10 cellular contexts compared by ENCODE assay signal in the genomic region with DNA sequence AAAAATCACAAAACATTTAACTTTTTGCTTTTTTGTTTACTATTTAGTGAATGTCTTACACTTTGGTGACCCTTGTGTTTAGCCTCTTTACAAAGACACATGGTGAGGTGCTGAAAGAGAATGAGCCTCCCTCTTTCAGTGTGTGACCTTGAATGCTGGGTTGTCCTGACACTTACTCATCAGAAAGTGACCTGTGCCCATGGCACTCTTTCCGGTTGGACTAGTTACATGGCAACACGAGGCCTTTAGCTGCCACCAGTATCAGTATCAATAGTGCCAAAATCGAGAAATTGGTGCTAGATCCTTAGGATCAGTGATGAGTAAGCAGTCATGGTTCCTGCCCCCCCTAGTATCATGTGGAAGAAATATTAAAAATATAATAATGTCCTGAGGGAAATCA. TPM values are rescaled to one million over a fixed set of nuclear protein-coding genes. Genes with fewer than 3 reads are reported as not detected.
A peak's percentile ranks its signal among the peaks of the same experiment; 100 is the strongest.
DNase-seq lines count a peak whose midpoint lies in the region; ATAC-seq and TF ChIP-seq lines count a peak whose summit lies in the region.
"Had no signal": no experiment of that assay in that cellular context is flagged by ENCODE, and none has a peak within 500 bp of the region (broad histone marks: within the 10 kb centered on the region; RNA-seq: fewer than 3 reads in every experiment).

No MANE protein-coding gene starts in this region.

- H3K36me3 ChIP-seq in mesenchymal stem cell (ENCODE audit: control insufficient read depth in 1 of 2, insufficient read depth in 2 of 2, low read depth in 1 of 2, low read length in 2 of 2): peaks cover 10% of the 10 kb centered on the region in 2 experiments
- H3K36me3 ChIP-seq: uterus had no signal

- H3K27me3 Mint-ChIP-seq in activated T-helper 1 cell treated with anti-CD3 and anti-CD28 coated beads, Interleukin-12 subunit alpha, Interleukin-12 subunit beta, Interleukin-2, Interleukin-4 antibody, amounts not matched to agents 30 ng/mL and 10 ng/mL and 1 ng/mL, durations not matched to agents 14 hours and 24 hours and 36 hours (ENCODE audit: insufficient read depth): no peaks in the 10 kb centered on the region
- no peaks in the 10 kb centered on the region for H3K27me3 Mint-ChIP-seq in type B pancreatic cell

- H3K4me3 Mint-ChIP-seq in activated T-helper 1 cell treated with anti-CD3 and anti-CD28 coated beads, Interleukin-12 subunit alpha, Interleukin-12 subunit beta, Interleukin-2, Interleukin-4 antibody, amounts not matched to agents 30 ng/mL and 10 ng/mL and 1 ng/mL, durations not matched to agents 14 hours and 24 hours and 36 hours: peak overlapping the region; percentile 51
- H3K4me3 Mint-ChIP-seq in type B pancreatic cell: peak overlapping the region; percentile 54

- H3K4ac ChIP-seq in mesenchymal stem cell (ENCODE audit: low read depth in 1 of 2, low read length in 2 of 2): no peak overlapping the region

- no peak overlapping the region for H3K23ac ChIP-seq in mesenchymal stem cell (ENCODE audit: low read length in 2 of 2)

- no peak for TF ChIP-seq CTCF in type B pancreatic cell (conservative IDR thresholded peaks at IDR 0.05)

- H3K27ac Mint-ChIP-seq in activated naive CD4-positive, alpha-beta T cell treated with anti-CD3 and anti-CD28 coated beads, Interleukin-2, amount 50 U/mL, for 72 hours: peak overlapping the region; percentile 29 to 98
- H3K27ac Mint-ChIP-seq in activated T-helper 1 cell treated with anti-CD3 and anti-CD28 coated beads, Interleukin-12 subunit alpha, Interleukin-12 subunit beta, Interleukin-2, Interleukin-4 antibody, amounts not matched to agents 30 ng/mL and 10 ng/mL and 1 ng/mL, durations not matched to agents 14 hours and 24 hours and 36 hours: no peak overlapping the region
- H3K27ac Mint-ChIP-seq in type B pancreatic cell: peak overlapping the region; percentile 76

- peak overlapping the region; percentile 64 for H3K9ac ChIP-seq in mesenchymal stem cell (ENCODE audit: low read length)

- H3K14ac ChIP-seq in mesenchymal stem cell (ENCODE audit: low read length in 2 of 2): no peak overlapping the region

- 86% methylated on average over 2 of the region's 3 CpGs for WGBS in mesenchymal stem cell

- no peak for DNase-seq in activated naive CD4-positive, alpha-beta T cell treated with anti-CD3 and anti-CD28 coated beads, Interleukin-2, amount 50 U/mL, for 72 hours (ENCODE audit: low spot score in 2 of 2)
- DNase-seq in activated naive CD4-positive, alpha-beta T cell treated with Interleukin-2 at 50 U/mL for 16 hours: no peak
- DNase-seq in activated T-helper 1 cell treated with anti-CD3 and anti-CD28 coated beads, Interleukin-12 subunit alpha, Interleukin-12 subunit beta, Interleukin-2, Interleukin-4 antibody, amounts not matched to agents 30 ng/mL and 10 ng/mL and 1 ng/mL, durations not matched to agents 14 hours and 24 hours and 36 hours (ENCODE audit: low spot score): no peak
- DNase-seq in mesenchymal stem cell (no peak), type B pancreatic cell (ENCODE audit: extremely low spot score, unreplicated experiment) (no peak), NCI-H1105 treated with DMSO at 0.1 percent for 48 hours (lab: John Stamatoyannopoulos, UW) (no peak), NCI-H1436 (lab: John Stamatoyannopoulos, UW) (no peak)

- no peaks in the 10 kb centered on the region for H3K9me3 Mint-ChIP-seq in activated naive CD4-positive, alpha-beta T cell treated with anti-CD3 and anti-CD28 coated beads, Interleukin-2, amount 50 U/mL, for 72 hours
- no peaks in the 10 kb centered on the region for H3K9me3 Mint-ChIP-seq in activated T-helper 1 cell treated with anti-CD3 and anti-CD28 coated beads, Interleukin-12 subunit alpha, Interleukin-12 subunit beta, Interleukin-2, Interleukin-4 antibody, amounts not matched to agents 30 ng/mL and 10 ng/mL and 1 ng/mL, durations not matched to agents 14 hours and 24 hours and 36 hours
- H3K9me3 Mint-ChIP-seq in type B pancreatic cell: no peaks in the 10 kb centered on the region

- H2BK5ac ChIP-seq in mesenchymal stem cell (ENCODE audit: low read depth, low read length, poor library complexity, severe bottlenecking): no peak overlapping the region

- H2BK120ac ChIP-seq in mesenchymal stem cell (ENCODE audit: low read depth, low read length): no peak overlapping the region

- H3K4me1 ChIP-seq in mesenchymal stem cell (ENCODE audit: control insufficient read depth, insufficient read depth, low read depth, low read length): peaks cover 6% of the 10 kb centered on the region
- H3K4me1 ChIP-seq: uterus had no signal

- intact Hi-C loops in activated T-helper 1 cell treated with anti-CD3 and anti-CD28 coated beads, Interleukin-12 subunit alpha, Interleukin-12 subunit beta, Interleukin-2, Interleukin-4 antibody, amounts not matched to agents 30 ng/mL and 10 ng/mL and 1 ng/mL, durations not matched to agents 14 hours and 24 hours and 36 hours (cut with micrococcal nuclease): loop anchor here (1.0 kb wide), 3 partner anchors 151 to 313 kb away; a partner anchor contains a TSS

- H3K36me3 Mint-ChIP-seq in activated naive CD4-positive, alpha-beta T cell treated with anti-CD3 and anti-CD28 coated beads, Interleukin-2, amount 50 U/mL, for 72 hours: peaks cover 20 to 22% of the 10 kb centered on the region in 2 donors
- H3K36me3 Mint-ChIP-seq in activated T-helper 1 cell treated with anti-CD3 and anti-CD28 coated beads, Interleukin-12 subunit alpha, Interleukin-12 subunit beta, Interleukin-2, Interleukin-4 antibody, amounts not matched to agents 30 ng/mL and 10 ng/mL and 1 ng/mL, durations not matched to agents 14 hours and 24 hours and 36 hours (ENCODE audit: low read depth): peaks cover 3% of the 10 kb centered on the region
- H3K36me3 Mint-ChIP-seq in type B pancreatic cell: peaks cover 5% of the 10 kb centered on the region

- H2BK15ac ChIP-seq in mesenchymal stem cell (ENCODE audit: low read depth, poor library complexity, severe bottlenecking): no peak overlapping the region

- H3K9me3 ChIP-seq in mesenchymal stem cell (ENCODE audit: control insufficient read depth, low read length): no peaks in the 10 kb centered on the region
- H3K9me3 ChIP-seq: uterus had no signal

- H3K18ac ChIP-seq in mesenchymal stem cell (ENCODE audit: low read depth in 1 of 2, low read length in 2 of 2): no peak overlapping the region

- peaks cover 14% of the 10 kb centered on the region for H3K4me1 Mint-ChIP-seq in activated T-helper 1 cell treated with anti-CD3 and anti-CD28 coated beads, Interleukin-12 subunit alpha, Interleukin-12 subunit beta, Interleukin-2, Interleukin-4 antibody, amounts not matched to agents 30 ng/mL and 10 ng/mL and 1 ng/mL, durations not matched to agents 14 hours and 24 hours and 36 hours (ENCODE audit: low read depth)
- peaks cover 9% of the 10 kb centered on the region for H3K4me1 Mint-ChIP-seq in type B pancreatic cell (ENCODE audit: unreplicated experiment)

- no peak overlapping the region for H3K4me3 ChIP-seq in mesenchymal stem cell (ENCODE audit: insufficient read depth in 1 of 2, low read depth in 1 of 2, low read length in 2 of 2)
- H3K4me3 ChIP-seq: uterus had no signal

- no peak overlapping the region for H3K4me2 ChIP-seq in mesenchymal stem cell (ENCODE audit: low read length, poor library complexity, severe bottlenecking)

- H2AK5ac ChIP-seq in mesenchymal stem cell (ENCODE audit: low read length, severe bottlenecking): no peak overlapping the region

- H3K27ac ChIP-seq in mesenchymal stem cell (ENCODE audit: low read length, poor library complexity, severe bottlenecking): no peak overlapping the region

- H3K27me3 ChIP-seq in mesenchymal stem cell (ENCODE audit: control insufficient read depth in 1 of 2, insufficient read depth in 1 of 2, low read length in 2 of 2): no peaks in the 10 kb centered on the region
- H3K27me3 ChIP-seq: uterus had no signal

- H4K91ac ChIP-seq in mesenchymal stem cell (ENCODE audit: low read length): no peak overlapping the region

- H3K79me1 ChIP-seq in mesenchymal stem cell (replicated peaks; ENCODE audit: low read length, poor library complexity, severe bottlenecking): peaks cover 1% of the 10 kb centered on the region

- H2BK12ac ChIP-seq in mesenchymal stem cell (ENCODE audit: low read length in 2 of 2): peak overlapping the region in 1 of 2 experiments; percentile 12

- no peak for ATAC-seq in activated naive CD4-positive, alpha-beta T cell treated with anti-CD3 and anti-CD28 coated beads, Interleukin-2, amount 50 U/mL, for 72 hours
- ATAC-seq in GM21526 (IDR thresholded peaks at IDR 0.05; ENCODE audit: low FRiP score, unreplicated experiment): no peak

- H4K8ac ChIP-seq in mesenchymal stem cell (ENCODE audit: low read length): no peak overlapping the region

- H2AFZ ChIP-seq in mesenchymal stem cell (ENCODE audit: low read depth, low read length): no peak overlapping the region

RNA-seq across cellular contexts. Expression of a gene that starts 1.7 kb away (rescaled TPM):
- total RNA-seq in activated naive CD4-positive, alpha-beta T cell treated with anti-CD3 and anti-CD28 coated beads, Interleukin-2, amount 50 U/mL, for 72 hours: 100 to 1,000 TPM; 120 to 125 TPM
- 179 TPM in 2 replicates for total RNA-seq in activated T-helper 1 cell treated with anti-CD3 and anti-CD28 coated beads, Interleukin-12 subunit alpha, Interleukin-12 subunit beta, Interleukin-2, Interleukin-4 antibody, amounts not matched to agents 30 ng/mL and 10 ng/mL and 1 ng/mL, durations not matched to agents 14 hours and 24 hours and 36 hours
- 58.1 TPM for polyA plus RNA-seq in mesenchymal stem cell (2013, experiment 1 of 2)
- 59.5 TPM for polyA plus RNA-seq in mesenchymal stem cell (2013, experiment 2 of 2)
- 83.4 and 101 TPM in 2 replicates for total RNA-seq in type B pancreatic cell (ENCODE audit: low replicate concordance)

RNA-seq across cellular contexts. Expression of a gene that starts 38.2 kb away (rescaled TPM):
- not detected for total RNA-seq in activated naive CD4-positive, alpha-beta T cell treated with anti-CD3 and anti-CD28 coated beads, Interleukin-2, amount 50 U/mL, for 72 hours
- total RNA-seq in activated T-helper 1 cell treated with anti-CD3 and anti-CD28 coated beads, Interleukin-12 subunit alpha, Interleukin-12 subunit beta, Interleukin-2, Interleukin-4 antibody, amounts not matched to agents 30 ng/mL and 10 ng/mL and 1 ng/mL, durations not matched to agents 14 hours and 24 hours and 36 hours: not detected in 2 replicates
- polyA plus RNA-seq in mesenchymal stem cell (2013, experiment 1 of 2): 0.06 TPM
- polyA plus RNA-seq in mesenchymal stem cell (2013, experiment 2 of 2): not detected
- total RNA-seq in type B pancreatic cell (ENCODE audit: low replicate concordance): not detected in 2 replicates
- total RNA-seq: HT-29 had no signal

RNA-seq across cellular contexts. Expression of a gene that starts 51.6 kb away (rescaled TPM):
- total RNA-seq in activated naive CD4-positive, alpha-beta T cell treated with anti-CD3 and anti-CD28 coated beads, Interleukin-2, amount 50 U/mL, for 72 hours: 10 to 100 TPM; 37.9 to 51.6 TPM
- 47.2 and 49.2 TPM in 2 replicates for total RNA-seq in activated T-helper 1 cell treated with anti-CD3 and anti-CD28 coated beads, Interleukin-12 subunit alpha, Interleukin-12 subunit beta, Interleukin-2, Interleukin-4 antibody, amounts not matched to agents 30 ng/mL and 10 ng/mL and 1 ng/mL, durations not matched to agents 14 hours and 24 hours and 36 hours
- 32.7 TPM for polyA plus RNA-seq in mesenchymal stem cell (2013, experiment 1 of 2)
- polyA plus RNA-seq in mesenchymal stem cell (2013, experiment 2 of 2): 33.3 TPM
- 37.9 and 57.6 TPM in 2 replicates for total RNA-seq in type B pancreatic cell (ENCODE audit: low replicate concordance)
